ENCODE assay signal across 14 cellular contexts in genomic region chr1:27393641-27394281, GRCh38. TPM values are rescaled to one million over a fixed set of nuclear protein-coding genes. Genes with fewer than 3 reads are reported as not detected.
DNase-seq lines count a peak whose midpoint lies in the region; ATAC-seq and TF ChIP-seq lines count a peak whose summit lies in the region.
"Had no signal": no experiment of that assay in that cellular context is flagged by ENCODE, and none has a peak within 500 bp of the region (broad histone marks: within the 10 kb centered on the region; RNA-seq: fewer than 3 reads in every experiment).

No MANE protein-coding gene starts in this region.

- no peak overlapping the region for H3K27ac ChIP-seq in CD4-positive, alpha-beta memory T cell (ENCODE audit: low read depth, low read length)
- no peak overlapping the region for H3K27ac ChIP-seq in vagina
- H3K27ac ChIP-seq: epithelial cell of prostate, left lung, SK-N-MC had no signal

- H3K36me3 Mint-ChIP-seq in activated CD4-positive, alpha-beta memory T cell treated with anti-CD3 and anti-CD28 coated beads, Interleukin-2, amount 10 ng/mL, durations not matched to agents 7 days and 5 days (ENCODE audit: low read depth): no peaks in the 10 kb centered on the region
- H3K36me3 Mint-ChIP-seq in memory B cell: no peaks in the 10 kb centered on the region
- no peaks in the 10 kb centered on the region for H3K36me3 Mint-ChIP-seq in CD4-positive, alpha-beta memory T cell

- H3K27me3 ChIP-seq in CD4-positive, alpha-beta memory T cell (ENCODE audit: insufficient read depth, low read length): no peaks in the 10 kb centered on the region
- no peaks in the 10 kb centered on the region for H3K27me3 ChIP-seq in vagina

- H3K4me1 ChIP-seq in CD4-positive, alpha-beta memory T cell (ENCODE audit: insufficient read depth, low read length): peaks cover 26% of the 10 kb centered on the region
- H3K4me1 ChIP-seq in vagina: peaks cover 19% of the 10 kb centered on the region

- peaks cover 23% of the 10 kb centered on the region for H3K4me1 Mint-ChIP-seq in activated CD4-positive, alpha-beta memory T cell treated with anti-CD3 and anti-CD28 coated beads, Interleukin-2, amount 10 ng/mL, durations not matched to agents 7 days and 5 days
- peaks cover 10% of the 10 kb centered on the region for H3K4me1 Mint-ChIP-seq in memory B cell
- H3K4me1 Mint-ChIP-seq in CD4-positive, alpha-beta memory T cell: peaks cover 9 to 24% (median 16%) of the 10 kb centered on the region in 4 donors

- H3K9me3 Mint-ChIP-seq in activated CD4-positive, alpha-beta memory T cell treated with anti-CD3 and anti-CD28 coated beads, Interleukin-2, amount 10 ng/mL, durations not matched to agents 7 days and 5 days: no peaks in the 10 kb centered on the region
- H3K9me3 Mint-ChIP-seq in memory B cell: no peaks in the 10 kb centered on the region
- H3K9me3 Mint-ChIP-seq in CD4-positive, alpha-beta memory T cell: peaks cover 0 to 1% (median 0%) of the 10 kb centered on the region in 8 donors

- POLR2A ChIA-PET in activated CD4-positive, alpha-beta memory T cell treated with anti-CD3 and anti-CD28 coated beads, Interleukin-2, amount 10 ng/mL, durations not matched to agents 7 days and 5 days (lab: Charles Lee): interaction anchor here (1.1 to 4.9 kb wide), 2 partner anchors 28 to 94 kb away, joined by 5 to 24 read pairs; partner anchors contain the start of gene MAP3K6
- POLR2A ChIA-PET in CD4-positive, alpha-beta memory T cell (lab: Charles Lee; ENCODE audit: partially characterized antibody): interaction anchor here (1.9 kb wide), 1 partner anchor 269 kb away, joined by 6 read pairs; no protein-coding TSS in a partner anchor

- peak overlapping the region; percentile 74 for H3K4me3 Mint-ChIP-seq in activated CD4-positive, alpha-beta memory T cell treated with anti-CD3 and anti-CD28 coated beads, Interleukin-2, amount 10 ng/mL, durations not matched to agents 7 days and 5 days
- no peak overlapping the region for H3K4me3 Mint-ChIP-seq in memory B cell
- H3K4me3 Mint-ChIP-seq in CD4-positive, alpha-beta memory T cell: peak overlapping the region in 4 of 8 donors; percentile 7 to 49 (median 27)

- H3K9me3 ChIP-seq in CD4-positive, alpha-beta memory T cell (ENCODE audit: control insufficient read depth in 1 of 2, low read length in 2 of 2): no peaks in the 10 kb centered on the region
- H3K9me3 ChIP-seq in vagina: no peaks in the 10 kb centered on the region
- H3K9me3 ChIP-seq: left lung had no signal

- TF ChIP-seq CTCF in GM13977 (IDR thresholded peaks at IDR 0.05; ENCODE audit: extremely low read depth, insufficient read depth, missing control alignments): no peak
- TF ChIP-seq CTCF in vagina (IDR thresholded peaks at IDR 0.05): no peak

- no peaks in the 10 kb centered on the region for H3K27me3 Mint-ChIP-seq in activated CD4-positive, alpha-beta memory T cell treated with anti-CD3 and anti-CD28 coated beads, Interleukin-2, amount 10 ng/mL, durations not matched to agents 7 days and 5 days
- no peaks in the 10 kb centered on the region for H3K27me3 Mint-ChIP-seq in memory B cell
- no peaks in the 10 kb centered on the region for H3K27me3 Mint-ChIP-seq in CD4-positive, alpha-beta memory T cell

- ATAC-seq in memory B cell (ENCODE audit: low read depth) (no peak), GM19467 (IDR thresholded peaks at IDR 0.05; ENCODE audit: unreplicated experiment) (no peak)
- ATAC-seq: activated CD4-positive, CD25-positive, alpha-beta regulatory T cell treated with anti-CD3 and anti-CD28 coated beads, Interleukin-2, amount 50 U/mL, for 24 hours; left lung had no signal

- H3K4me3 ChIP-seq in CD4-positive, alpha-beta memory T cell (ENCODE audit: low read length in 2 of 2): no peak overlapping the region
- no peak overlapping the region for H3K4me3 ChIP-seq in vagina

- H3K36me3 ChIP-seq in CD4-positive, alpha-beta memory T cell (ENCODE audit: insufficient read depth, low read length): no peaks in the 10 kb centered on the region
- H3K36me3 ChIP-seq in vagina: no peaks in the 10 kb centered on the region
- H3K36me3 ChIP-seq: left lung had no signal

- no peak for TF ChIP-seq POLR2A in vagina (IDR thresholded peaks at IDR 0.05)

- CTCF ChIA-PET in activated CD4-positive, alpha-beta memory T cell treated with anti-CD3 and anti-CD28 coated beads, Interleukin-2, amount 10 ng/mL, durations not matched to agents 7 days and 5 days (lab: Charles Lee): interaction anchor here (1.1 to 6.6 kb wide), 6 partner anchors 8 to 97 kb away, joined by 3 to 133 read pairs (median 8); partner anchors contain the start of gene SYTL1
- CTCF ChIA-PET in CD4-positive, alpha-beta memory T cell (lab: Charles Lee; ENCODE audit: partially characterized antibody): interaction anchor here (1.1 to 13.9 kb wide), 8 partner anchors 9 to 213 kb away, joined by 3 to 317 read pairs (median 10); partner anchors contain the start of genes AHDC1 and SYTL1

- DNase-seq in AG08396 (ENCODE audit: low spot score): peak; percentile 5
- peak; percentile 7 for DNase-seq in GM13977 (ENCODE audit: low spot score)
- DNase-seq in activated CD4-positive, alpha-beta memory T cell treated with anti-CD3 and anti-CD28 coated beads, Interleukin-2, amount 10 ng/mL, durations not matched to agents 7 days and 5 days: no peak
- DNase-seq in memory B cell (ENCODE audit: low spot score in 2 of 2): no peak
- no peak for DNase-seq in CD4-positive, alpha-beta memory T cell
- DNase-seq in activated CD4-positive, CD25-positive, alpha-beta regulatory T cell (lab: John Stamatoyannopoulos, UW): no peak
- DNase-seq in vagina (ENCODE audit: extremely low spot score in 2 of 2): no peak
- DNase-seq: activated gamma-delta T cell treated with Interleukin-2 at 50 U/mL for 16 hours, glutamatergic neuron, left lung had no signal

- in situ Hi-C loops in GM13977 (cut with MboI; ENCODE audit: low pct_unique_long_range_greater_than_20kb, low sequenced_read_pairs, unreplicated experiment): loop anchor here (5.0 kb wide), 2 partner anchors 91 to 214 kb away; no protein-coding TSS in a partner anchor

- intact Hi-C loops in CD4-positive, alpha-beta memory T cell (cut with micrococcal nuclease): loop anchor here (2.0 kb wide), 1 partner anchor 291 kb away; no protein-coding TSS in a partner anchor
- intact Hi-C loops in vagina (cut with DNase I): loop anchor here (2.0 to 10.0 kb wide), 3 partner anchors 37 to 271 kb away; no protein-coding TSS in a partner anchor

- no peak overlapping the region for H3K27ac Mint-ChIP-seq in activated CD4-positive, alpha-beta memory T cell treated with anti-CD3 and anti-CD28 coated beads, Interleukin-2, amount 10 ng/mL, durations not matched to agents 7 days and 5 days
- peak overlapping the region; percentile 4 for H3K27ac Mint-ChIP-seq in memory B cell
- peak overlapping the region in 3 of 7 donors; percentile 27 to 75 (median 72) for H3K27ac Mint-ChIP-seq in CD4-positive, alpha-beta memory T cell

RNA-seq across cellular contexts. Expression of gene GPR3, which starts 1.3 kb away (rescaled TPM):
- total RNA-seq in activated CD4-positive, alpha-beta memory T cell treated with anti-CD3 and anti-CD28 coated beads, Interleukin-2, amount 10 ng/mL, durations not matched to agents 7 days and 5 days: under 1 TPM; 0.58 to 0.65 TPM
- total RNA-seq in CD4-positive, alpha-beta memory T cell: not detected
- not detected for polyA plus RNA-seq in CD4-positive, alpha-beta memory T cell
- total RNA-seq in vagina: 0.74 TPM

RNA-seq across cellular contexts. Expression of gene CD164L2, which starts 10.6 kb away (rescaled TPM):
- not detected for total RNA-seq in activated CD4-positive, alpha-beta memory T cell treated with anti-CD3 and anti-CD28 coated beads, Interleukin-2, amount 10 ng/mL, durations not matched to agents 7 days and 5 days
- not detected for total RNA-seq in CD4-positive, alpha-beta memory T cell
- under 1 TPM in 1 of 2 donors, not detected in 1; 0.22 TPM for polyA plus RNA-seq in CD4-positive, alpha-beta memory T cell
- 7.6 TPM for total RNA-seq in vagina

RNA-seq across cellular contexts. Expression of gene FCN3, which starts 19.1 kb away (rescaled TPM):
- not detected for total RNA-seq in activated CD4-positive, alpha-beta memory T cell treated with anti-CD3 and anti-CD28 coated beads, Interleukin-2, amount 10 ng/mL, durations not matched to agents 7 days and 5 days
- total RNA-seq in CD4-positive, alpha-beta memory T cell: not detected
- not detected for polyA plus RNA-seq in CD4-positive, alpha-beta memory T cell
- total RNA-seq in vagina: 1.7 TPM

RNA-seq across cellular contexts. Expression of gene MAP3K6, which starts 27.0 kb away (rescaled TPM):
- total RNA-seq in activated CD4-positive, alpha-beta memory T cell treated with anti-CD3 and anti-CD28 coated beads, Interleukin-2, amount 10 ng/mL, durations not matched to agents 7 days and 5 days: 10 to 100 TPM; 10.5 to 11.1 TPM
- 10 to 100 TPM in 1 of 2 experiments, 1 to 10 TPM in 1; 8.8 to 11.7 TPM for total RNA-seq in CD4-positive, alpha-beta memory T cell
- polyA plus RNA-seq in CD4-positive, alpha-beta memory T cell: 1 to 10 TPM; 4.5 to 8.1 TPM
- 149 TPM for total RNA-seq in vagina

RNA-seq across cellular contexts. Expression of gene SYTL1, which starts 51.9 kb away (rescaled TPM):
- 100 to 1,000 TPM; 124 to 136 TPM for total RNA-seq in activated CD4-positive, alpha-beta memory T cell treated with anti-CD3 and anti-CD28 coated beads, Interleukin-2, amount 10 ng/mL, durations not matched to agents 7 days and 5 days
- 100 to 1,000 TPM; 146 to 158 TPM for total RNA-seq in CD4-positive, alpha-beta memory T cell
- 100 to 1,000 TPM in 1 of 2 donors, 10 to 100 TPM in 1; 99.7 to 141 TPM for polyA plus RNA-seq in CD4-positive, alpha-beta memory T cell
- 56.2 TPM for total RNA-seq in vagina

Comparison
In these comparisons a context has a peak if more than half of its experiments do, and no peak if none do; other contexts are left out.
1. DNase-seq: peak in AG08396 (single experiment) and GM13977 (single experiment); none in activated CD4-positive, alpha-beta memory T cell treated with anti-CD3 and anti-CD28 coated beads, Interleukin-2, amount 10 ng/mL, durations not matched to agents 7 days and 5 days (single experiment), memory B cell (0 of 2), CD4-positive, alpha-beta memory T cell (0 of 5), activated CD4-positive, CD25-positive, alpha-beta regulatory T cell (0 of 4) and vagina (0 of 2).